In genomic region chr20:334578-334977, GRCh38 we compare ENCODE assay signal across 27 cellular contexts.
"Had no signal": no experiment of that assay in that cellular context is flagged by ENCODE, and none has a peak within 500 bp of the region (broad histone marks: within the 10 kb centered on the region; RNA-seq: fewer than 3 reads in every experiment).

No MANE protein-coding gene starts in this region.

- H3K4me3 Mint-ChIP-seq: immature natural killer cell; mesothelial cell of epicardium; natural killer cell; stimulated activated effector memory CD8-positive, alpha-beta T cell treated with anti-CD3 and anti-CD28 coated beads, Interleukin-12 subunit alpha, Interleukin-12 subunit beta, amount 100 ng/mL, for 72 hours; stimulated activated naive CD8-positive, alpha-beta T cell treated with anti-CD3 and anti-CD28 coated beads, Interleukin-15, Interleukin-2, amounts not matched to agents 100 ng/mL and 50 ng/mL, for 24 hours had no signal

- FAIRE-seq: islet of Langerhans, kidney, small intestine, urothelium cell line had no signal

- H3K4me3 ChIP-seq: left ventricle myocardium inferior, lung, ovary, prostate gland, sigmoid colon, spleen, suprapubic skin, thoracic aorta, tibial artery, upper lobe of right lung had no signal

- H3K36me3 ChIP-seq: left ventricle myocardium inferior, ovary, prostate gland, spleen, suprapubic skin, thoracic aorta, upper lobe of right lung had no signal

- H3K9me3 ChIP-seq: left ventricle myocardium inferior, ovary, prostate gland, sigmoid colon, spleen, suprapubic skin, thoracic aorta, tibial artery, upper lobe of right lung had no signal

- H3K27me3 ChIP-seq: ovary, sigmoid colon, spleen, suprapubic skin, tibial artery, upper lobe of right lung had no signal

- H3K27ac Mint-ChIP-seq: immature natural killer cell; mesothelial cell of epicardium; naive B cell; natural killer cell; stimulated activated effector memory CD8-positive, alpha-beta T cell treated with anti-CD3 and anti-CD28 coated beads, Interleukin-12 subunit alpha, Interleukin-12 subunit beta, amount 100 ng/mL, for 72 hours; stimulated activated naive CD8-positive, alpha-beta T cell treated with anti-CD3 and anti-CD28 coated beads, Interleukin-15, Interleukin-2, amounts not matched to agents 100 ng/mL and 50 ng/mL, for 24 hours had no signal

- ATAC-seq: natural killer cell; right cardiac atrium; stimulated activated effector memory CD8-positive, alpha-beta T cell treated with anti-CD3 and anti-CD28 coated beads, Interleukin-12 subunit alpha, Interleukin-12 subunit beta, amount 100 ng/mL, for 72 hours; upper lobe of right lung had no signal

- H3K4me1 ChIP-seq: prostate gland had no signal

- H3K9me3 Mint-ChIP-seq: immature natural killer cell; mesothelial cell of epicardium; naive B cell; natural killer cell; stimulated activated effector memory CD8-positive, alpha-beta T cell treated with anti-CD3 and anti-CD28 coated beads, Interleukin-12 subunit alpha, Interleukin-12 subunit beta, amount 100 ng/mL, for 72 hours; stimulated activated naive CD8-positive, alpha-beta T cell treated with anti-CD3 and anti-CD28 coated beads, Interleukin-15, Interleukin-2, amounts not matched to agents 100 ng/mL and 50 ng/mL, for 24 hours had no signal

- H3K36me3 Mint-ChIP-seq: naive B cell; natural killer cell; stimulated activated effector memory CD8-positive, alpha-beta T cell treated with anti-CD3 and anti-CD28 coated beads, Interleukin-12 subunit alpha, Interleukin-12 subunit beta, amount 100 ng/mL, for 72 hours had no signal

- H3K27ac ChIP-seq: left ventricle myocardium inferior, ovary, prostate gland, sigmoid colon, spleen, suprapubic skin, thoracic aorta, tibial artery, upper lobe of right lung had no signal

- H3K27me3 Mint-ChIP-seq: naive B cell; stimulated activated naive CD8-positive, alpha-beta T cell treated with anti-CD3 and anti-CD28 coated beads, Interleukin-15, Interleukin-2, amounts not matched to agents 100 ng/mL and 50 ng/mL, for 24 hours had no signal

- DNase-seq: hypothalamus; immature natural killer cell; kidney; left ventricle myocardium inferior; mesendoderm; naive B cell; natural killer cell; ovary; retina; right cardiac atrium; sigmoid colon; small intestine; spleen; stimulated activated CD4-positive, alpha-beta T cell treated with anti-CD3 and anti-CD28 coated beads, Interleukin-4, amount 100 ng/mL, for 24 hours; stimulated activated naive CD4-positive, alpha-beta T cell; tibial artery; trophoblast cell; upper lobe of right lung had no signal
